Comparison of ENCODE assay signal across 12 cellular contexts in the genomic region with DNA sequence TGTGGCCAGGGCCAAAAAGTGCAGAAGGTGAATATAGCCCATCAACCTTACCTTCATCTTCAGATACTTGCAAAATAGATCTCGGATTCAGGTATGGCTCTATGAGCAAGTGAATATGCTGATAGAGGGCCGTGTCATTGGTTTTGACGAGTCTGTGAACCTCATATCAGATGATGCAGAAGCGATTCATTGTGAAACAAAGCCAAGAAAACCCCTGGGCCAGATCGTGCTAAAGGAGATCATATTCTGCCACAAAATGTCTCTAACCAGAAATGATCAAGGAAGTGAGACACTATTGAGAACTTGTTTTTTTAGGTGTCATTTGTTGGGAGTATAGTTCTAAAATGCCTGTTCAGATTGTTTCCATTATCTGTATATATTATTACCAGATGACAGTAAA. TPM values are rescaled to one million over a fixed set of nuclear protein-coding genes. Genes with fewer than 3 reads are reported as not detected.
DNase-seq lines count a peak whose midpoint lies in the region; ATAC-seq and FAIRE-seq lines count a peak whose summit lies in the region.
"Had no signal": no experiment of that assay in that cellular context is flagged by ENCODE, and none has a peak within 500 bp of the region (broad histone marks: within the 10 kb centered on the region; RNA-seq: fewer than 3 reads in every experiment).

No MANE protein-coding gene starts in this region.

- no peak overlapping the region for H3K4me3 ChIP-seq in CD8-positive, alpha-beta memory T cell (ENCODE audit: low read length)
- H3K4me3 ChIP-seq: body of pancreas, thyroid gland had no signal

- DNase-seq in activated naive CD4-positive, alpha-beta T cell treated with Interleukin-2 at 50 U/mL for 16 hours = peak; percentile 38
- no peak for DNase-seq in activated naive CD4-positive, alpha-beta T cell (lab: John Stamatoyannopoulos, UW)
- peak; percentile 42 for DNase-seq in stimulated activated CD8-positive, alpha-beta memory T cell treated with anti-CD3 and anti-CD28 coated beads, Interleukin-4, amount 100 ng/mL, for 48 hours
- no peak for DNase-seq in CD8-positive, alpha-beta memory T cell
- DNase-seq in RCC 7860 (ENCODE audit: low spot score) (no peak), HK-2 (ENCODE audit: unreplicated experiment) (no peak)
- DNase-seq: body of pancreas, NCI-H69, thyroid gland had no signal

- no peaks in the 10 kb centered on the region for H3K27me3 ChIP-seq in CD8-positive, alpha-beta memory T cell (ENCODE audit: insufficient read depth, low read length, poor library complexity, severe bottlenecking)
- H3K27me3 ChIP-seq: body of pancreas, thyroid gland had no signal

- H3K27ac ChIP-seq in CD8-positive, alpha-beta memory T cell (ENCODE audit: low read depth, low read length) = no peak overlapping the region
- H3K27ac ChIP-seq: body of pancreas, thyroid gland had no signal

- ATAC-seq in GM21723 (IDR thresholded peaks at IDR 0.05; ENCODE audit: unreplicated experiment) (peak; percentile 97), HG03378 (IDR thresholded peaks at IDR 0.05; ENCODE audit: unreplicated experiment) (peak; percentile 99)
- ATAC-seq: body of pancreas had no signal

- POLR2A ChIA-PET in CD8-positive, alpha-beta memory T cell (lab: Charles Lee) = no interaction called here

- H3K36me3 ChIP-seq in CD8-positive, alpha-beta memory T cell (ENCODE audit: insufficient read depth, low read length) = peaks cover 6% of the 10 kb centered on the region
- H3K36me3 ChIP-seq: thyroid gland had no signal

- H3K4me1 ChIP-seq in CD8-positive, alpha-beta memory T cell (ENCODE audit: insufficient read depth, low read length) = no peaks in the 10 kb centered on the region
- H3K4me1 ChIP-seq: body of pancreas, thyroid gland had no signal

- H3K27ac Mint-ChIP-seq in CD8-positive, alpha-beta memory T cell = peak overlapping the region in 3 of 8 donors; percentile 3 to 30 (median 9)

- peaks cover 0 to 8% of the 10 kb centered on the region in 2 donors for H3K27me3 Mint-ChIP-seq in CD8-positive, alpha-beta memory T cell

- no peak overlapping the region for H3K4me3 Mint-ChIP-seq in CD8-positive, alpha-beta memory T cell

- H3K36me3 Mint-ChIP-seq in CD8-positive, alpha-beta memory T cell = peaks cover 0 to 58% (median 4%) of the 10 kb centered on the region in 3 donors

- peaks cover 2 to 4% (median 3%) of the 10 kb centered on the region in 3 donors for H3K4me1 Mint-ChIP-seq in CD8-positive, alpha-beta memory T cell

- CTCF ChIA-PET in CD8-positive, alpha-beta memory T cell (lab: Charles Lee) = no interaction called here

- H3K9me3 ChIP-seq in CD8-positive, alpha-beta memory T cell (ENCODE audit: low read length) = no peaks in the 10 kb centered on the region
- H3K9me3 ChIP-seq: body of pancreas, thyroid gland had no signal

- H3K9me3 Mint-ChIP-seq in CD8-positive, alpha-beta memory T cell = no peaks in the 10 kb centered on the region

- FAIRE-seq in RCC 7860 (lab: Jason Lieb, UNC) = no peak
- FAIRE-seq: TTC549 had no signal

RNA-seq across cellular contexts. Expression of a gene that starts 48.3 kb away (rescaled TPM):
- 10 to 100 TPM; 26.0 to 26.4 TPM for total RNA-seq in CD8-positive, alpha-beta memory T cell
- 48.3 TPM for polyA plus RNA-seq in CD8-positive, alpha-beta memory T cell

Comparison
In these comparisons a context has a peak if more than half of its experiments do, and no peak if none do; other contexts are left out.
1. DNase-seq: peak in activated naive CD4-positive, alpha-beta T cell treated with Interleukin-2 at 50 U/mL for 16 hours (single experiment) and stimulated activated CD8-positive, alpha-beta memory T cell treated with anti-CD3 and anti-CD28 coated beads, Interleukin-4, amount 100 ng/mL, for 48 hours (single experiment); none in activated naive CD4-positive, alpha-beta T cell (0 of 4), CD8-positive, alpha-beta memory T cell (0 of 5), RCC 7860 (single experiment) and HK-2 (single experiment).